18 cellular contexts compared by ENCODE assay signal in genomic region chr6:87183687-87184086, GRCh38. TPM values are rescaled to one million over a fixed set of nuclear protein-coding genes. Genes with fewer than 3 reads are reported as not detected.
DNase-seq lines count a peak whose midpoint lies in the region; ATAC-seq, FAIRE-seq and TF ChIP-seq lines count a peak whose summit lies in the region.
"Had no signal": no experiment of that assay in that cellular context is flagged by ENCODE, and none has a peak within 500 bp of the region (broad histone marks: within the 10 kb centered on the region; RNA-seq: fewer than 3 reads in every experiment).

No MANE protein-coding gene starts in this region.

- H3K36me3 ChIP-seq in K562 (ENCODE audit: control insufficient read depth, insufficient read depth, low read length) = peaks cover 11% of the 10 kb centered on the region; the same call in 2 of the 3 replicates
- peaks cover 0 to 9% (median 4%) of the 10 kb centered on the region in 3 experiments for H3K36me3 ChIP-seq in naive thymus-derived CD4-positive, alpha-beta T cell (ENCODE audit: control insufficient read depth in 2 of 3, insufficient read depth in 3 of 3, low read length in 3 of 3)
- H3K36me3 ChIP-seq: ovary, upper lobe of right lung had no signal

- H3K9ac ChIP-seq in K562 (ENCODE audit: insufficient read depth in 1 of 2, low read depth in 2 of 2, low read length in 2 of 2) = no peak overlapping the region

- no peak for ATAC-seq in activated CD8-positive, alpha-beta memory T cell treated with anti-CD3 and anti-CD28 coated beads, Interleukin-2, amount 10 ng/mL, durations not matched to agents 7 days and 5 days
- peak; percentile 36 for ATAC-seq in HG03565 (IDR thresholded peaks at IDR 0.05; ENCODE audit: unreplicated experiment)
- ATAC-seq in K562 = no peak
- ATAC-seq in naive thymus-derived CD4-positive, alpha-beta T cell = no peak
- ATAC-seq: upper lobe of right lung had no signal

- H3K9me3 Mint-ChIP-seq in activated CD8-positive, alpha-beta memory T cell treated with anti-CD3 and anti-CD28 coated beads, Interleukin-2, amount 10 ng/mL, durations not matched to agents 7 days and 5 days (ENCODE audit: low read depth) = no peaks in the 10 kb centered on the region
- H3K9me3 Mint-ChIP-seq in naive thymus-derived CD4-positive, alpha-beta T cell = no peaks in the 10 kb centered on the region

- no peaks in the 10 kb centered on the region for H3K9me1 ChIP-seq in K562 (ENCODE audit: control insufficient read depth, insufficient read depth, low read length)

- peaks cover 44% of the 10 kb centered on the region for H3K4me1 Mint-ChIP-seq in activated CD8-positive, alpha-beta memory T cell treated with anti-CD3 and anti-CD28 coated beads, Interleukin-2, amount 10 ng/mL, durations not matched to agents 7 days and 5 days
- peaks cover 26 to 83% (median 70%) of the 10 kb centered on the region in 7 donors for H3K4me1 Mint-ChIP-seq in naive thymus-derived CD4-positive, alpha-beta T cell

- 100% methylated on average over 1 of the region's 1 CpG for WGBS in K562 (ENCODE audit: insufficient coverage, low coverage, missing lambda C conversion rate)

- CTCF ChIA-PET in activated CD8-positive, alpha-beta memory T cell treated with anti-CD3 and anti-CD28 coated beads, Interleukin-2, amount 10 ng/mL, durations not matched to agents 7 days and 5 days (lab: Charles Lee) = no interaction called here
- CTCF ChIA-PET in K562 (lab: Yijun Ruan, JAX; ENCODE audit: low intra/inter-chr PET ratio) = no interaction called here
- CTCF ChIA-PET in naive thymus-derived CD4-positive, alpha-beta T cell (lab: Charles Lee) = no interaction called here

- H3K36me3 Mint-ChIP-seq in activated CD8-positive, alpha-beta memory T cell treated with anti-CD3 and anti-CD28 coated beads, Interleukin-2, amount 10 ng/mL, durations not matched to agents 7 days and 5 days = peaks cover 48% of the 10 kb centered on the region
- H3K36me3 Mint-ChIP-seq in naive thymus-derived CD4-positive, alpha-beta T cell = peaks cover 0 to 32% (median 18%) of the 10 kb centered on the region in 5 donors

- no TSS peak for BruUV-seq in K562 (replicated peaks; lab: Mats Ljungman, UMichigan)

- peaks cover 4% of the 10 kb centered on the region; the same call in 1 of the 2 replicates for H4K20me1 ChIP-seq in K562 (replicated peaks; ENCODE audit: control insufficient read depth, insufficient read depth, low read length)

- no peak for TF ChIP-seq POLR2A in K562 (conservative IDR thresholded peaks at IDR 0.05)

- intact Hi-C loops in K562 (cut with micrococcal nuclease) = no loop called here
- intact Hi-C loops in naive thymus-derived CD4-positive, alpha-beta T cell (cut with micrococcal nuclease) = loop anchor here in 1 of 2 donors (2.0 kb wide), 1 partner anchor 17 kb away; no protein-coding TSS in a partner anchor

- peaks cover 87% of the 10 kb centered on the region for H3K79me2 ChIP-seq in K562 (ENCODE audit: control insufficient read depth, insufficient read depth, low read length)

- no peak for FAIRE-seq in K562 (lab: Jason Lieb, UNC)

- no peak for TF ChIP-seq EP300 in K562 (IDR thresholded peaks at IDR 0.05; ENCODE audit: low read length)

- H3K27me3 Mint-ChIP-seq in activated CD8-positive, alpha-beta memory T cell treated with anti-CD3 and anti-CD28 coated beads, Interleukin-2, amount 10 ng/mL, durations not matched to agents 7 days and 5 days = no peaks in the 10 kb centered on the region
- H3K27me3 Mint-ChIP-seq in naive thymus-derived CD4-positive, alpha-beta T cell = no peaks in the 10 kb centered on the region

- no peak overlapping the region for H3K4me3 Mint-ChIP-seq in activated CD8-positive, alpha-beta memory T cell treated with anti-CD3 and anti-CD28 coated beads, Interleukin-2, amount 10 ng/mL, durations not matched to agents 7 days and 5 days
- H3K4me3 Mint-ChIP-seq in naive thymus-derived CD4-positive, alpha-beta T cell = no peak overlapping the region

- TF ChIP-seq RAD21 in K562 (CRISPR knock-in tag; conservative IDR thresholded peaks at IDR 0.05 in 1 of 2, IDR thresholded peaks at IDR 0.05 in 1 of 2) = no peak

- in situ Hi-C loops in K562 (cut with MboI) = no loop called here

- H3K9me3 ChIP-seq in K562 (replicated peaks; ENCODE audit: control insufficient read depth, insufficient read depth, low read depth, low read length) = no peaks in the 10 kb centered on the region
- no peaks in the 10 kb centered on the region for H3K9me3 ChIP-seq in naive thymus-derived CD4-positive, alpha-beta T cell (ENCODE audit: control insufficient read depth in 2 of 3, low read length in 3 of 3)
- H3K9me3 ChIP-seq: esophagus squamous epithelium, ovary, upper lobe of right lung had no signal

- TF ChIP-seq CTCF in K562 (IDR thresholded peaks at IDR 0.05 in 2 of 3, conservative IDR thresholded peaks at IDR 0.05 in 1 of 3; ENCODE audit: insufficient read depth in 2 of 3, low read depth in 1 of 3, low read length in 3 of 3) = no peak

- no peaks in the 10 kb centered on the region for H3K4me1 ChIP-seq in K562 (replicated peaks in 1 of 2; ENCODE audit: control insufficient read depth in 2 of 2, insufficient read depth in 2 of 2, low read length in 2 of 2)
- peaks cover 4 to 9% of the 10 kb centered on the region in 2 donors for H3K4me1 ChIP-seq in naive thymus-derived CD4-positive, alpha-beta T cell (ENCODE audit: control insufficient read depth in 2 of 2, insufficient read depth in 2 of 2, low read length in 2 of 2)
- H3K4me1 ChIP-seq: upper lobe of right lung had no signal

- no peak overlapping the region for H3K27ac ChIP-seq in K562 (ENCODE audit: extremely low read depth, low read depth, low read length)
- no peak overlapping the region for H3K27ac ChIP-seq in naive thymus-derived CD4-positive, alpha-beta T cell (ENCODE audit: low read depth, low read length)
- H3K27ac ChIP-seq: coronary artery, ovary, upper lobe of right lung had no signal

- H3K4me2 ChIP-seq in K562 (ENCODE audit: insufficient read depth, low read length) = no peak overlapping the region

- H2AFZ ChIP-seq in K562 (ENCODE audit: low read depth, low read length) = no peak overlapping the region

- H3K27me3 ChIP-seq in K562 (ENCODE audit: control insufficient read depth in 2 of 2, insufficient read depth in 2 of 2, low read length in 2 of 2) = no peaks in the 10 kb centered on the region
- no peaks in the 10 kb centered on the region for H3K27me3 ChIP-seq in naive thymus-derived CD4-positive, alpha-beta T cell (ENCODE audit: control insufficient read depth in 2 of 2, insufficient read depth in 2 of 2, low read length in 2 of 2)
- H3K27me3 ChIP-seq: esophagus squamous epithelium, ovary, upper lobe of right lung had no signal

- peak overlapping the region; percentile 19 for H3K27ac Mint-ChIP-seq in activated CD8-positive, alpha-beta memory T cell treated with anti-CD3 and anti-CD28 coated beads, Interleukin-2, amount 10 ng/mL, durations not matched to agents 7 days and 5 days
- H3K27ac Mint-ChIP-seq in naive thymus-derived CD4-positive, alpha-beta T cell = no peak overlapping the region

- POLR2A ChIA-PET in K562 (lab: Yijun Ruan, JAX) = no interaction called here
- POLR2A ChIA-PET in naive thymus-derived CD4-positive, alpha-beta T cell (lab: Charles Lee) = no interaction called here

- H3K4me3 ChIP-seq in K562 = no peak overlapping the region
- H3K4me3 ChIP-seq in skeletal muscle cell (ENCODE audit: low read depth, low read length) = no peak overlapping the region
- H3K4me3 ChIP-seq in naive thymus-derived CD4-positive, alpha-beta T cell (ENCODE audit: low read length) = no peak overlapping the region
- H3K4me3 ChIP-seq: coronary artery, esophagus squamous epithelium, ovary, upper lobe of right lung had no signal

- DNase-seq in activated CD8-positive, alpha-beta memory T cell treated with anti-CD3 and anti-CD28 coated beads, Interleukin-2, amount 10 ng/mL, durations not matched to agents 7 days and 5 days = no peak
- no peak for DNase-seq in activated CD8-positive, alpha-beta memory T cell treated with anti-CD3 and anti-CD28 coated beads, Interleukin-2, amount 50 U/mL, for 48 hours
- DNase-seq in K562 (ENCODE audit: extremely low read depth in 1 of 4, low spot score in 3 of 4) (no peak), skeletal muscle cell (ENCODE audit: low read depth) (peak; percentile 39), NCI-H82 (lab: John Stamatoyannopoulos, UW) (no peak), NOMO-1 (lab: John Stamatoyannopoulos, UW; ENCODE audit: unreplicated experiment in 2 of 2) (no peak)
- no peak for DNase-seq in naive thymus-derived CD4-positive, alpha-beta T cell
- DNase-seq: ACHN; activated CD4-positive, alpha-beta T cell treated with anti-CD3 and anti-CD28 coated beads, Interleukin-2, amount 50 U/mL, for 1 hour; activated gamma-delta T cell treated with Interleukin-2 at 50 U/mL for 16 hours; esophagus squamous epithelium; midbrain; NCI-H2227 treated with DMSO at 0.1 percent for 48 hours; ovary; T-helper 1 cell; upper lobe of right lung had no signal

TF ChIP-seq in K562, 482 proteins besides CTCF, POLR2A, EP300 and RAD21:
- no peak for TF ChIP-seq SP1 (CRISPR knock-in tag; IDR thresholded peaks at IDR 0.05)
- TF ChIP-seq ZNF316 (IDR thresholded peaks at IDR 0.05) = peak; percentile 27; the same call in 1 of the 2 replicates

RNA-seq across cellular contexts. Expression of gene ZNF292, which starts 28.3 kb away (rescaled TPM):
- 10 to 100 TPM; 47.9 to 58.5 TPM for total RNA-seq in activated CD8-positive, alpha-beta memory T cell treated with anti-CD3 and anti-CD28 coated beads, Interleukin-2, amount 10 ng/mL, durations not matched to agents 7 days and 5 days
- total RNA-seq in K562 (2011; cell fraction: chromatin; rRNA removed; ENCODE audit: low replicate concordance) = 48.2 and 143 TPM in 2 replicates
- total RNA-seq in K562 (2011; cell fraction: nucleolus; rRNA removed) = 29.2 and 39.2 TPM in 2 replicates
- total RNA-seq in K562 (2011; cell fraction: nucleoplasm; rRNA removed) = 101 and 179 TPM in 2 replicates
- total RNA-seq in K562 (2014; rRNA removed) = 7.0 and 8.7 TPM in 2 replicates
- total RNA-seq in K562 (2014; rRNA removed; fragmentation: Illumina TruSeq; extraction: Trizol) = 12.8 and 14.7 TPM in 2 replicates
- 16.0 and 17.1 TPM in 2 replicates for total RNA-seq in K562 (2015; rRNA removed; fragmentation: Illumina TruSeq; extraction: Trizol)
- 14.3 and 16.1 TPM in 2 replicates for total RNA-seq in K562 (2021)
- polyA plus RNA-seq in K562 (2011; rRNA removed) = 16.0 and 16.4 TPM in 2 replicates
- 2.1 and 5.3 TPM in 2 replicates for polyA plus RNA-seq in K562 (2011; cell fraction: cytosol; rRNA removed)
- 33.9 and 44.0 TPM in 2 replicates for polyA plus RNA-seq in K562 (2011; cell fraction: nucleus; rRNA removed)
- 6.0 and 7.0 TPM in 2 replicates for polyA plus RNA-seq in K562 (2012)
- 9.8 and 13.1 TPM in 2 replicates for polyA plus RNA-seq in K562 (2014; fragmentation: Illumina TruSeq; extraction: Trizol)
- 1 to 10 TPM; 4.4 to 6.2 TPM for polyA plus RNA-seq in K562 (2014; fragmentation: Nextera tagmentation; extraction: Ambion mirVana)
- polyA plus RNA-seq in K562 (2014; rRNA removed) = 5.1 and 5.3 TPM in 2 replicates
- 77.5 and 98.5 TPM in 2 replicates for polyA minus RNA-seq in K562 (2011; rRNA and poly(A)+ RNA removed)
- polyA minus RNA-seq in K562 (2011; cell fraction: cytosol; rRNA and poly(A)+ RNA removed) = 12.7 and 13.9 TPM in 2 replicates
- 71.9 and 132 TPM in 2 replicates for polyA minus RNA-seq in K562 (2011; cell fraction: nucleus; rRNA and poly(A)+ RNA removed)
- 10 to 100 TPM; 62.4 to 87.5 (median 74.3) TPM for total RNA-seq in naive thymus-derived CD4-positive, alpha-beta T cell
- 10 to 100 TPM; 27.4 to 28.5 TPM for polyA plus RNA-seq in naive thymus-derived CD4-positive, alpha-beta T cell
